1 cellular context compared by ENCODE assay signal in the genomic region with DNA sequence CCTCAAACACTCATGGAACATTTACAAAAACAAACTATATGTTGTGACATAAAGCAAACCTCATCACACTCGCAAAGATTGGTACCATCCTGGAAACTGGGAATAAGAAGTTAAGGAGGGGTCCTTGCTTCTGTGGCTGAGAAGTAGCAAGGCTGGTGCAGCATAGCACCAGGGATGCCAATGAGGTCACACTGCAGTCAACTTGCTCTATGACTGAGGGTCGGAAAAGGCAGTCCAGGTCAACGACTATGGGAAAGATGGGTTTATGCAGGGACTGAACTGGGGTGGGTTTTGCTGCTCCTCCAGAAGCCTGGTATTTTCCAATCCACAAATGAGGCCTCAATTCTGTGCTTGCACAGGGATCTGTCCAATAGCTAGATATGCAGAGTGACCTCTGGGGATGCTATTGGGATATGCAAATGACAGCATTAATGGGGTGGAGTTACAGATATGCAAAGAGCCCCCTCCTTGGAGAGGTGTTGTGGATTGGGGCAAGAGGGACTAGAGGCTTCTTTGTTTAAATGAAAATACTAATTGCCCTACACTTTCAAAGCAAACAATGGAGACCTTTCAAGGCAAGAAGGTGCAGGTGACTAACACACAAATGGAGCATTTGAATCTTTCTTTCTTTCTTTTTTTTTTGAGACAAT.
TF ChIP-seq lines count a peak whose summit lies in the region.

No MANE protein-coding gene starts in this region.

TF ChIP-seq in WTC11, 78 proteins besides CTCF, POLR2A, EP300 and RAD21:
- no peak for TF ChIP-seq ZNF396 (CRISPR knock-in tag; IDR thresholded peaks at IDR 0.05; ENCODE audit: borderline replicate concordance)
- TF ChIP-seq, protein P1, sequence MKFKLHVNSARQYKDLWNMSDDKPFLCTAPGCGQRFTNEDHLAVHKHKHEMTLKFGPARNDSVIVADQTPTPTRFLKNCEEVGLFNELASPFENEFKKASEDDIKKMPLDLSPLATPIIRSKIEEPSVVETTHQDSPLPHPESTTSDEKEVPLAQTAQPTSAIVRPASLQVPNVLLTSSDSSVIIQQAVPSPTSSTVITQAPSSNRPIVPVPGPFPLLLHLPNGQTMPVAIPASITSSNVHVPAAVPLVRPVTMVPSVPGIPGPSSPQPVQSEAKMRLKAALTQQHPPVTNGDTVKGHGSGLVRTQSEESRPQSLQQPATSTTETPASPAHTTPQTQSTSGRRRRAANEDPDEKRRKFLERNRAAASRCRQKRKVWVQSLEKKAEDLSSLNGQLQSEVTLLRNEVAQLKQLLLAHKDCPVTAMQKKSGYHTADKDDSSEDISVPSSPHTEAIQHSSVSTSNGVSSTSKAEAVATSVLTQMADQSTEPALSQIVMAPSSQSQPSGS (CRISPR knock-in tag; IDR thresholded peaks at IDR 0.05; ENCODE audit: borderline replicate concordance, low read depth) = no peak
- no peak for TF ChIP-seq ZNF121 (CRISPR knock-in tag; IDR thresholded peaks at IDR 0.05)
- no peak for TF ChIP-seq TCF7 (CRISPR knock-in tag; IDR thresholded peaks at IDR 0.05; ENCODE audit: low read depth)
- TF ChIP-seq TEAD4 (CRISPR knock-in tag; IDR thresholded peaks at IDR 0.05) = no peak
- no peak for TF ChIP-seq ELF4 (CRISPR knock-in tag; IDR thresholded peaks at IDR 0.05; ENCODE audit: low read depth)
- no peak for TF ChIP-seq EMX1 (CRISPR knock-in tag; IDR thresholded peaks at IDR 0.05)
- TF ChIP-seq SMAD3 (CRISPR knock-in tag; IDR thresholded peaks at IDR 0.05; ENCODE audit: borderline replicate concordance) = no peak
- TF ChIP-seq, protein P2, sequence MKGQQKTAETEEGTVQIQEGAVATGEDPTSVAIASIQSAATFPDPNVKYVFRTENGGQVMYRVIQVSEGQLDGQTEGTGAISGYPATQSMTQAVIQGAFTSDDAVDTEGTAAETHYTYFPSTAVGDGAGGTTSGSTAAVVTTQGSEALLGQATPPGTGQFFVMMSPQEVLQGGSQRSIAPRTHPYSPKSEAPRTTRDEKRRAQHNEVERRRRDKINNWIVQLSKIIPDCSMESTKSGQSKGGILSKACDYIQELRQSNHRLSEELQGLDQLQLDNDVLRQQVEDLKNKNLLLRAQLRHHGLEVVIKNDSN (CRISPR knock-in tag; IDR thresholded peaks at IDR 0.05) = no peak
- no peak for TF ChIP-seq ZNF416 (CRISPR knock-in tag; IDR thresholded peaks at IDR 0.05)
- TF ChIP-seq, protein P3, sequence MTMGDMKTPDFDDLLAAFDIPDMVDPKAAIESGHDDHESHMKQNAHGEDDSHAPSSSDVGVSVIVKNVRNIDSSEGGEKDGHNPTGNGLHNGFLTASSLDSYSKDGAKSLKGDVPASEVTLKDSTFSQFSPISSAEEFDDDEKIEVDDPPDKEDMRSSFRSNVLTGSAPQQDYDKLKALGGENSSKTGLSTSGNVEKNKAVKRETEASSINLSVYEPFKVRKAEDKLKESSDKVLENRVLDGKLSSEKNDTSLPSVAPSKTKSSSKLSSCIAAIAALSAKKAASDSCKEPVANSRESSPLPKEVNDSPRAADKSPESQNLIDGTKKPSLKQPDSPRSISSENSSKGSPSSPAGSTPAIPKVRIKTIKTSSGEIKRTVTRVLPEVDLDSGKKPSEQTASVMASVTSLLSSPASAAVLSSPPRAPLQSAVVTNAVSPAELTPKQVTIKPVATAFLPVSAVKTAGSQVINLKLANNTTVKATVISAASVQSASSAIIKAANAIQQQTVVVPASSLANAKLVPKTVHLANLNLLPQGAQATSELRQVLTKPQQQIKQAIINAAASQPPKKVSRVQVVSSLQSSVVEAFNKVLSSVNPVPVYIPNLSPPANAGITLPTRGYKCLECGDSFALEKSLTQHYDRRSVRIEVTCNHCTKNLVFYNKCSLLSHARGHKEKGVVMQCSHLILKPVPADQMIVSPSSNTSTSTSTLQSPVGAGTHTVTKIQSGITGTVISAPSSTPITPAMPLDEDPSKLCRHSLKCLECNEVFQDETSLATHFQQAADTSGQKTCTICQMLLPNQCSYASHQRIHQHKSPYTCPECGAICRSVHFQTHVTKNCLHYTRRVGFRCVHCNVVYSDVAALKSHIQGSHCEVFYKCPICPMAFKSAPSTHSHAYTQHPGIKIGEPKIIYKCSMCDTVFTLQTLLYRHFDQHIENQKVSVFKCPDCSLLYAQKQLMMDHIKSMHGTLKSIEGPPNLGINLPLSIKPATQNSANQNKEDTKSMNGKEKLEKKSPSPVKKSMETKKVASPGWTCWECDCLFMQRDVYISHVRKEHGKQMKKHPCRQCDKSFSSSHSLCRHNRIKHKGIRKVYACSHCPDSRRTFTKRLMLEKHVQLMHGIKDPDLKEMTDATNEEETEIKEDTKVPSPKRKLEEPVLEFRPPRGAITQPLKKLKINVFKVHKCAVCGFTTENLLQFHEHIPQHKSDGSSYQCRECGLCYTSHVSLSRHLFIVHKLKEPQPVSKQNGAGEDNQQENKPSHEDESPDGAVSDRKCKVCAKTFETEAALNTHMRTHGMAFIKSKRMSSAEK (CRISPR knock-in tag; IDR thresholded peaks at IDR 0.05; ENCODE audit: borderline replicate concordance) = no peak
- no peak for TF ChIP-seq GTF2I (CRISPR knock-in tag; conservative IDR thresholded peaks at IDR 0.05)
- no peak for TF ChIP-seq ATF1 (CRISPR knock-in tag; IDR thresholded peaks at IDR 0.05)
- TF ChIP-seq, protein P4, sequence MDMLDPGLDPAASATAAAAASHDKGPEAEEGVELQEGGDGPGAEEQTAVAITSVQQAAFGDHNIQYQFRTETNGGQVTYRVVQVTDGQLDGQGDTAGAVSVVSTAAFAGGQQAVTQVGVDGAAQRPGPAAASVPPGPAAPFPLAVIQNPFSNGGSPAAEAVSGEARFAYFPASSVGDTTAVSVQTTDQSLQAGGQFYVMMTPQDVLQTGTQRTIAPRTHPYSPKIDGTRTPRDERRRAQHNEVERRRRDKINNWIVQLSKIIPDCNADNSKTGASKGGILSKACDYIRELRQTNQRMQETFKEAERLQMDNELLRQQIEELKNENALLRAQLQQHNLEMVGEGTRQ (CRISPR knock-in tag; IDR thresholded peaks at IDR 0.05) = no peak
- TF ChIP-seq, protein P5, sequence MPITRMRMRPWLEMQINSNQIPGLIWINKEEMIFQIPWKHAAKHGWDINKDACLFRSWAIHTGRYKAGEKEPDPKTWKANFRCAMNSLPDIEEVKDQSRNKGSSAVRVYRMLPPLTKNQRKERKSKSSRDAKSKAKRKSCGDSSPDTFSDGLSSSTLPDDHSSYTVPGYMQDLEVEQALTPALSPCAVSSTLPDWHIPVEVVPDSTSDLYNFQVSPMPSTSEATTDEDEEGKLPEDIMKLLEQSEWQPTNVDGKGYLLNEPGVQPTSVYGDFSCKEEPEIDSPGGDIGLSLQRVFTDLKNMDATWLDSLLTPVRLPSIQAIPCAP (CRISPR knock-in tag; IDR thresholded peaks at IDR 0.05) = no peak
- TF ChIP-seq, protein P6, sequence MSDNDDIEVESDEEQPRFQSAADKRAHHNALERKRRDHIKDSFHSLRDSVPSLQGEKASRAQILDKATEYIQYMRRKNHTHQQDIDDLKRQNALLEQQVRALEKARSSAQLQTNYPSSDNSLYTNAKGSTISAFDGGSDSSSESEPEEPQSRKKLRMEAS (CRISPR knock-in tag; IDR thresholded peaks at IDR 0.05) = no peak
- TF ChIP-seq CREM (CRISPR knock-in tag; IDR thresholded peaks at IDR 0.05) = no peak
